ENCODE assay signal across 26 cellular contexts in genomic region chr12:58459191-58459590, GRCh38.
"Had no signal": no experiment of that assay in that cellular context is flagged by ENCODE, and none has a peak within 500 bp of the region (broad histone marks: within the 10 kb centered on the region; RNA-seq: fewer than 3 reads in every experiment).

No MANE protein-coding gene starts in this region.

- H3K4me1 Mint-ChIP-seq: activated CD4-positive, alpha-beta T cell treated with anti-CD3 and anti-CD28 coated beads, Interleukin-2, amount 10 ng/mL, durations not matched to agents 7 days and 5 days; activated CD8-positive, alpha-beta memory T cell treated with anti-CD3 and anti-CD28 coated beads, Interleukin-2, amount 10 ng/mL, durations not matched to agents 7 days and 5 days; activated naive CD8-positive, alpha-beta T cell treated with anti-CD3 and anti-CD28 coated beads, Interleukin-2, amount 50 U/mL, for 24 hours; memory B cell; stimulated activated memory B cell treated with anti-CD40 and anti-IgM and Interleukin-4, amounts not matched to agents 10 μg/mL and 1 μg/mL and 100 μg/mL, for 72 hours had no signal

- H3K27me3 ChIP-seq: body of pancreas, heart right ventricle, right lobe of liver, stomach, suprapubic skin, tibial nerve had no signal

- H3K27ac Mint-ChIP-seq: activated CD4-positive, alpha-beta T cell treated with anti-CD3 and anti-CD28 coated beads, Interleukin-2, amount 10 ng/mL, durations not matched to agents 7 days and 5 days; activated CD8-positive, alpha-beta memory T cell treated with anti-CD3 and anti-CD28 coated beads, Interleukin-2, amount 10 ng/mL, durations not matched to agents 7 days and 5 days; activated CD8-positive, alpha-beta T cell treated with anti-CD3 and anti-CD28 coated beads for 36 hours; activated naive CD8-positive, alpha-beta T cell treated with anti-CD3 and anti-CD28 coated beads, Interleukin-2, amount 50 U/mL, for 24 hours; memory B cell; stimulated activated memory B cell treated with anti-CD40 and anti-IgM and Interleukin-4, amounts not matched to agents 10 μg/mL and 1 μg/mL and 100 μg/mL, for 72 hours had no signal

- H3K4me1 ChIP-seq: body of pancreas, heart right ventricle, right lobe of liver, suprapubic skin, tibial nerve had no signal

- H3K36me3 ChIP-seq: heart right ventricle, right lobe of liver, stomach, suprapubic skin, tibial nerve had no signal

- H3K4me3 Mint-ChIP-seq: activated CD4-positive, alpha-beta T cell treated with anti-CD3 and anti-CD28 coated beads, Interleukin-2, amount 10 ng/mL, durations not matched to agents 7 days and 5 days; activated CD8-positive, alpha-beta memory T cell treated with anti-CD3 and anti-CD28 coated beads, Interleukin-2, amount 10 ng/mL, durations not matched to agents 7 days and 5 days; activated CD8-positive, alpha-beta T cell treated with anti-CD3 and anti-CD28 coated beads for 36 hours; activated naive CD8-positive, alpha-beta T cell treated with anti-CD3 and anti-CD28 coated beads, Interleukin-2, amount 50 U/mL, for 24 hours; memory B cell; nephron; stimulated activated memory B cell treated with anti-CD40 and anti-IgM and Interleukin-4, amounts not matched to agents 10 μg/mL and 1 μg/mL and 100 μg/mL, for 72 hours had no signal

- ATAC-seq: activated CD8-positive, alpha-beta memory T cell treated with anti-CD3 and anti-CD28 coated beads, Interleukin-2, amount 10 ng/mL, durations not matched to agents 7 days and 5 days; activated CD8-positive, alpha-beta T cell treated with anti-CD3 and anti-CD28 coated beads for 36 hours; activated naive CD8-positive, alpha-beta T cell treated with anti-CD3 and anti-CD28 coated beads, Interleukin-2, amount 50 U/mL, for 24 hours; body of pancreas; esophagus mucosa; heart right ventricle; left colon; right lobe of liver; stimulated activated memory B cell treated with anti-CD40 and anti-IgM and Interleukin-4, amounts not matched to agents 10 μg/mL and 1 μg/mL and 100 μg/mL, for 72 hours had no signal

- H3K9me3 Mint-ChIP-seq: activated CD4-positive, alpha-beta T cell treated with anti-CD3 and anti-CD28 coated beads, Interleukin-2, amount 10 ng/mL, durations not matched to agents 7 days and 5 days; activated CD8-positive, alpha-beta T cell treated with anti-CD3 and anti-CD28 coated beads for 36 hours; activated naive CD8-positive, alpha-beta T cell treated with anti-CD3 and anti-CD28 coated beads, Interleukin-2, amount 50 U/mL, for 24 hours; memory B cell; nephron; stimulated activated memory B cell treated with anti-CD40 and anti-IgM and Interleukin-4, amounts not matched to agents 10 μg/mL and 1 μg/mL and 100 μg/mL, for 72 hours had no signal

- H3K27me3 Mint-ChIP-seq: activated CD8-positive, alpha-beta memory T cell treated with anti-CD3 and anti-CD28 coated beads, Interleukin-2, amount 10 ng/mL, durations not matched to agents 7 days and 5 days; activated naive CD8-positive, alpha-beta T cell treated with anti-CD3 and anti-CD28 coated beads, Interleukin-2, amount 50 U/mL, for 24 hours had no signal

- H3K9me3 ChIP-seq: body of pancreas, heart right ventricle, right lobe of liver, stomach, suprapubic skin, tibial nerve had no signal

- H3K4me3 ChIP-seq: body of pancreas, heart right ventricle, right lobe of liver, stomach, suprapubic skin, tibial nerve had no signal

- H3K27ac ChIP-seq: body of pancreas, heart right ventricle, right lobe of liver, stomach, suprapubic skin, tibial nerve, VCaP had no signal

- H3K36me3 Mint-ChIP-seq: activated CD8-positive, alpha-beta memory T cell treated with anti-CD3 and anti-CD28 coated beads, Interleukin-2, amount 10 ng/mL, durations not matched to agents 7 days and 5 days; memory B cell; stimulated activated memory B cell treated with anti-CD40 and anti-IgM and Interleukin-4, amounts not matched to agents 10 μg/mL and 1 μg/mL and 100 μg/mL, for 72 hours had no signal

- DNase-seq: activated CD4-positive, alpha-beta T cell treated with anti-CD3 and anti-CD28 coated beads, Interleukin-2, amount 10 ng/mL, durations not matched to agents 7 days and 5 days; activated CD4-positive, CD25-positive, alpha-beta regulatory T cell treated with anti-CD3 and anti-CD28 coated beads, Interleukin-2, amount 50 U/mL, for 72 hours; activated CD8-positive, alpha-beta memory T cell treated with anti-CD3 and anti-CD28 coated beads, Interleukin-2, amount 10 ng/mL, durations not matched to agents 7 days and 5 days; activated CD8-positive, alpha-beta T cell treated with anti-CD3 and anti-CD28 coated beads for 36 hours; activated effector memory CD4-positive, alpha-beta T cell treated with anti-CD3 and anti-CD28 coated beads, Interleukin-2, amount 50 U/mL, for 16 hours; activated naive CD4-positive, alpha-beta T cell treated with anti-CD3 and anti-CD28 coated beads, Interleukin-2, amount 50 U/mL, for 16 hours; activated naive CD8-positive, alpha-beta T cell treated with anti-CD3 and anti-CD28 coated beads, Interleukin-2, amount 50 U/mL, for 24 hours; activated T-cell treated with anti-CD3 and anti-CD28 coated beads for 4 hours; anterior cingulate cortex; body of pancreas; effector memory CD4-positive, alpha-beta T cell; heart right ventricle; left colon; nucleus accumbens; posterior cingulate gyrus; right lobe of liver; small intestine; stimulated activated CD4-positive, alpha-beta T cell treated with anti-CD3 and anti-CD28 coated beads, Interleukin-2, amount 100 ng/mL, for 24 hours; stomach had no signal
